ENCODE assay signal across 20 cellular contexts in genomic region chr18:48910972-48911545, GRCh38. TPM values are rescaled to one million over a fixed set of nuclear protein-coding genes. Genes with fewer than 3 reads are reported as not detected.
DNase-seq lines count a peak whose midpoint lies in the region; ATAC-seq and TF ChIP-seq lines count a peak whose summit lies in the region.
"Had no signal": no experiment of that assay in that cellular context is flagged by ENCODE, and none has a peak within 500 bp of the region (broad histone marks: within the 10 kb centered on the region; RNA-seq: fewer than 3 reads in every experiment).

No MANE protein-coding gene starts in this region.

- H3K4me3 Mint-ChIP-seq in WTC11: no peak overlapping the region
- H3K4me3 Mint-ChIP-seq in T-cell: no peak overlapping the region
- H3K4me3 Mint-ChIP-seq: CD8-positive, alpha-beta T cell had no signal

- no peak overlapping the region for H3K4me2 ChIP-seq in mesenchymal stem cell (ENCODE audit: low read length, poor library complexity, severe bottlenecking)
- H3K4me2 ChIP-seq: BLaER1 treated with 17β-estradiol and CSF1 and Interleukin-3, amounts not matched to agents 10 nM and 100 nM had no signal

- CTCF ChIA-PET in WTC11 (lab: Charles Lee): interaction anchor here (1.1 kb wide), 2 partner anchors 14 to 140 kb away, joined by 3 read pairs; no protein-coding TSS in a partner anchor
- CTCF ChIA-PET in T-cell (lab: Charles Lee): interaction anchor here (0.7 to 1.2 kb wide), 2 partner anchors 31 to 134 kb away, joined by 3 read pairs; no protein-coding TSS in a partner anchor

- H3K18ac ChIP-seq in mesenchymal stem cell (ENCODE audit: low read depth in 1 of 2, low read length in 2 of 2): peak overlapping the region in 1 of 2 experiments; percentile 55

- no peaks in the 10 kb centered on the region for H3K27me3 ChIP-seq in mesenchymal stem cell (ENCODE audit: control insufficient read depth in 1 of 2, insufficient read depth in 1 of 2, low read length in 2 of 2)
- H3K27me3 ChIP-seq in sigmoid colon: no peaks in the 10 kb centered on the region
- no peaks in the 10 kb centered on the region for H3K27me3 ChIP-seq in breast epithelium
- H3K27me3 ChIP-seq: BLaER1 treated with 17β-estradiol and CSF1 and Interleukin-3, amounts not matched to agents 10 nM and 100 nM had no signal

- TF ChIP-seq CTCF in WTC11 (IDR thresholded peaks at IDR 0.05) (no peak), sigmoid colon (IDR thresholded peaks at IDR 0.05) (no peak), breast epithelium (IDR thresholded peaks at IDR 0.05) (no peak)

- no peak overlapping the region for H3K23ac ChIP-seq in mesenchymal stem cell (ENCODE audit: low read length in 2 of 2)

- peaks cover 2% of the 10 kb centered on the region for H3K79me1 ChIP-seq in mesenchymal stem cell (replicated peaks; ENCODE audit: low read length, poor library complexity, severe bottlenecking)

- H3K4me1 ChIP-seq in mesenchymal stem cell (ENCODE audit: control insufficient read depth, insufficient read depth, low read depth, low read length) (peaks cover 12% of the 10 kb centered on the region), sigmoid colon (peaks cover 0 to 4% (median 0%) of the 10 kb centered on the region in 4 donors), breast epithelium (no peaks in the 10 kb centered on the region)

- TF ChIP-seq EP300 in sigmoid colon (IDR thresholded peaks at IDR 0.05): no peak

- no peak overlapping the region for H3K14ac ChIP-seq in mesenchymal stem cell (ENCODE audit: low read length in 2 of 2)

- H3K36me3 ChIP-seq in mesenchymal stem cell (ENCODE audit: control insufficient read depth in 1 of 2, insufficient read depth in 2 of 2, low read depth in 1 of 2, low read length in 2 of 2): peaks cover 0 to 6% of the 10 kb centered on the region in 2 experiments
- H3K36me3 ChIP-seq in sigmoid colon: no peaks in the 10 kb centered on the region
- H3K36me3 ChIP-seq in breast epithelium: no peaks in the 10 kb centered on the region
- H3K36me3 ChIP-seq: BLaER1 treated with 17β-estradiol and CSF1 and Interleukin-3, amounts not matched to agents 10 nM and 100 nM had no signal

- H4K8ac ChIP-seq in mesenchymal stem cell (ENCODE audit: low read length): peak overlapping the region; percentile 77

- 85% methylated on average over 17 of the region's 17 CpGs for WGBS in mesenchymal stem cell
- 92 to 95% methylated on average over 17 of the region's 17 CpGs for WGBS in sigmoid colon, 2 donors

- H3K27ac Mint-ChIP-seq in WTC11 (peak overlapping the region; percentile 63; the same call in 1 of the 2 replicates), T-cell (no peak overlapping the region)
- H3K27ac Mint-ChIP-seq: CD8-positive, alpha-beta T cell had no signal

- peaks cover 2% of the 10 kb centered on the region; the same call in 1 of the 2 replicates for H3K9me3 Mint-ChIP-seq in WTC11
- H3K9me3 Mint-ChIP-seq in T-cell: no peaks in the 10 kb centered on the region
- H3K9me3 Mint-ChIP-seq: CD8-positive, alpha-beta T cell had no signal

- H2AFZ ChIP-seq in mesenchymal stem cell (ENCODE audit: low read depth, low read length): no peak overlapping the region

- no peak overlapping the region for H3K4ac ChIP-seq in mesenchymal stem cell (ENCODE audit: low read depth in 1 of 2, low read length in 2 of 2)

- POLR2A ChIA-PET in WTC11 (lab: Charles Lee): interaction anchor here (0.7 kb wide), 1 partner anchor 196 kb away, joined by 3 read pairs; no protein-coding TSS in a partner anchor
- POLR2A ChIA-PET in T-cell (lab: Charles Lee): no interaction called here

- H2BK12ac ChIP-seq in mesenchymal stem cell (ENCODE audit: low read length in 2 of 2): peak overlapping the region in 1 of 2 experiments; percentile 43

- peak; percentile 22 for DNase-seq in NCI-H2227 (lab: John Stamatoyannopoulos, UW; ENCODE audit: unreplicated experiment)
- no peak for DNase-seq in NCI-H2227 treated with DMSO at 0.1 percent for 48 hours (lab: John Stamatoyannopoulos, UW)
- DNase-seq in WTC11 (ENCODE audit: low spot score): peak; percentile 4
- DNase-seq in mesenchymal stem cell: no peak
- peak; percentile 28 for DNase-seq in sigmoid colon
- DNase-seq in breast epithelium (ENCODE audit: low spot score in 2 of 2): no peak
- no peak for DNase-seq in T-cell
- DNase-seq: ACHN; CD8-positive, alpha-beta T cell; GOT3; IMR-90; MV-4-11; NCI-H1105 treated with DMSO at 0.1 percent for 48 hours; NCI-H2029 treated with DMSO at 0.1 percent for 48 hours; NCI-H524 treated with DMSO at 0.1 percent for 48 hours; Right ventricle myocardium superior had no signal

- H3K9me3 ChIP-seq in mesenchymal stem cell (ENCODE audit: control insufficient read depth, low read length): no peaks in the 10 kb centered on the region
- no peaks in the 10 kb centered on the region for H3K9me3 ChIP-seq in sigmoid colon
- H3K9me3 ChIP-seq in breast epithelium: no peaks in the 10 kb centered on the region
- H3K9me3 ChIP-seq: BLaER1 treated with 17β-estradiol and CSF1 and Interleukin-3, amounts not matched to agents 10 nM and 100 nM had no signal

- no peak overlapping the region for H3K9ac ChIP-seq in mesenchymal stem cell (ENCODE audit: low read length)
- H3K9ac ChIP-seq: BLaER1 treated with 17β-estradiol and CSF1 and Interleukin-3, amounts not matched to agents 10 nM and 100 nM had no signal

- H3K36me3 Mint-ChIP-seq in WTC11 (no peaks in the 10 kb centered on the region), T-cell (no peaks in the 10 kb centered on the region)
- H3K36me3 Mint-ChIP-seq: CD8-positive, alpha-beta T cell had no signal

- H2BK15ac ChIP-seq in mesenchymal stem cell (ENCODE audit: low read depth, poor library complexity, severe bottlenecking): no peak overlapping the region

- H3K27me3 Mint-ChIP-seq in WTC11 (ENCODE audit: low read depth) (no peaks in the 10 kb centered on the region), T-cell (no peaks in the 10 kb centered on the region)

- intact Hi-C loops in sigmoid colon (cut with DNase I) (no loop called here), breast epithelium (cut with DNase I; ENCODE audit: low total_unique reads) (no loop called here)

- H3K4me1 Mint-ChIP-seq in WTC11 (peaks cover 18% of the 10 kb centered on the region), T-cell (peaks cover 24 to 31% (median 28%) of the 10 kb centered on the region in 3 donors)

- H2BK120ac ChIP-seq in mesenchymal stem cell (ENCODE audit: low read depth, low read length): no peak overlapping the region

- H2AK5ac ChIP-seq in mesenchymal stem cell (ENCODE audit: low read length, severe bottlenecking): peak overlapping the region; percentile 73

- H2BK5ac ChIP-seq in mesenchymal stem cell (ENCODE audit: low read depth, low read length, poor library complexity, severe bottlenecking): no peak overlapping the region

- no peak for TF ChIP-seq POLR2A in sigmoid colon (IDR thresholded peaks at IDR 0.05)
- TF ChIP-seq POLR2A in breast epithelium (IDR thresholded peaks at IDR 0.05): no peak

- no peak overlapping the region for H3K4me3 ChIP-seq in mesenchymal stem cell (ENCODE audit: insufficient read depth in 1 of 2, low read depth in 1 of 2, low read length in 2 of 2)
- no peak overlapping the region for H3K4me3 ChIP-seq in sigmoid colon
- no peak overlapping the region for H3K4me3 ChIP-seq in breast epithelium
- H3K4me3 ChIP-seq: BLaER1 treated with 17β-estradiol and CSF1 and Interleukin-3, amounts not matched to agents 10 nM and 100 nM had no signal

- H3K27ac ChIP-seq in mesenchymal stem cell (ENCODE audit: low read length, poor library complexity, severe bottlenecking) (no peak overlapping the region), sigmoid colon (no peak overlapping the region), breast epithelium (no peak overlapping the region)
- H3K27ac ChIP-seq: 22Rv1; BLaER1 treated with 17β-estradiol and CSF1 and Interleukin-3, amounts not matched to agents 10 nM and 100 nM had no signal

- H4K91ac ChIP-seq in mesenchymal stem cell (ENCODE audit: low read length): peak overlapping the region; percentile 67

- no peak for ATAC-seq in WTC11
- ATAC-seq in T-cell (replicated peaks in 1 of 4): no peak
- ATAC-seq in HG03521 (IDR thresholded peaks at IDR 0.05; ENCODE audit: unreplicated experiment): no peak
- ATAC-seq: CD8-positive, alpha-beta T cell; HCT116 had no signal

TF ChIP-seq in WTC11, 78 proteins besides CTCF, POLR2A, EP300 and RAD21 (continues in another document):
- TF ChIP-seq ZBTB21 (CRISPR knock-in tag; IDR thresholded peaks at IDR 0.05; ENCODE audit: borderline replicate concordance) (no peak), GRHL2 (CRISPR knock-in tag; IDR thresholded peaks at IDR 0.05; ENCODE audit: insufficient replicate concordance, severe bottlenecking) (no peak), CREM (CRISPR knock-in tag; IDR thresholded peaks at IDR 0.05) (no peak), ETV6 (CRISPR knock-in tag; IDR thresholded peaks at IDR 0.05) (no peak), AFF4 (CRISPR knock-in tag; IDR thresholded peaks at IDR 0.05; ENCODE audit: borderline replicate concordance) (no peak)

RNA-seq across cellular contexts. Expression of gene SMAD7, which starts 39.7 kb away (rescaled TPM):
- 26.7 to 44.7 TPM (median 29.5 TPM) in 3 replicates for total RNA-seq in WTC11 (2021)
- polyA plus RNA-seq in mesenchymal stem cell (2013, experiment 1 of 2): 9.6 TPM
- polyA plus RNA-seq in mesenchymal stem cell (2013, experiment 2 of 2): 9.9 TPM
- 10 to 100 TPM; 13.2 to 29.1 (median 21.5) TPM for total RNA-seq in sigmoid colon
- polyA plus RNA-seq in sigmoid colon: 10 to 100 TPM; 16.8 to 19.0 (median 18.3) TPM
- total RNA-seq in breast epithelium: 10 to 100 TPM; 17.4 to 21.2 (median 20.6) TPM
- total RNA-seq in T-cell: 100 to 1,000 TPM in 1 of 5 donors, 10 to 100 TPM in 4; 28.5 to 138 (median 57.7) TPM

Comparison
In these comparisons a context has a peak if more than half of its experiments do, and no peak if none do; other contexts are left out.
1. DNase-seq: peak in NCI-H2227 (single experiment), WTC11 (single experiment) and sigmoid colon (single experiment); none in NCI-H2227 treated with DMSO at 0.1 percent for 48 hours (single experiment), mesenchymal stem cell (single experiment), breast epithelium (0 of 2) and T-cell (0 of 34).